ENCODE assay signal across 1 cellular context in the genomic region with DNA sequence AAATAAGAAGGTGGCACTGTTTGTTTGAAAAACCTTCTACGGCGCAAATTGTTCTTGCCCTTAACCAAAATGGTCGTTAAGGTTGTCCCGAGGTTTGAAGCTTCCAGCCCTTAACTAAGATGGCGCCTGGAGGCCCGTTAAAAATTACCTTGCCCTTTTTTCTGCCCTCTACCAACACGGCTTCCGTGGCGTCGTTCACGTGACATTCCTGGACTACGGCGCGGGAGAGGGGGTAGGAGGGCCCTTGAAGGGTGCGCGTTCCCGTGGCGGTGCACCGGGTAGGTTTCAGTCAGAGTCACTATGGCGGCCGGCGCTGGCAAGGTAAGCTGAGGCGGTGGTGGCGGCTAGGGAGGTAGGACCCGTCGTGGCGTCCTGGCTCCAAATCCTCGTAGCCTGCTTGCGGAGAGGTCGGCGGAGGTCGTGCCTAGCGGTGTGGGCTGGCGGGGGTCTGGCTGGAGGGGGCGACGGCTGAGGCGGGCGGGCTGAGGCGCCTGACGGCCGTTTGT.
TF ChIP-seq lines count a peak whose summit lies in the region.

Gene SLMAP, plus strand, starts transcription at position 288 of the 506 bp plus-strand sequence. CDS start 1,343 bp downstream, outside the sequence.

TF ChIP-seq in K562, 482 proteins besides CTCF, POLR2A, EP300 and RAD21 (continued from another document and continues in another):
- TF ChIP-seq, protein P1, sequence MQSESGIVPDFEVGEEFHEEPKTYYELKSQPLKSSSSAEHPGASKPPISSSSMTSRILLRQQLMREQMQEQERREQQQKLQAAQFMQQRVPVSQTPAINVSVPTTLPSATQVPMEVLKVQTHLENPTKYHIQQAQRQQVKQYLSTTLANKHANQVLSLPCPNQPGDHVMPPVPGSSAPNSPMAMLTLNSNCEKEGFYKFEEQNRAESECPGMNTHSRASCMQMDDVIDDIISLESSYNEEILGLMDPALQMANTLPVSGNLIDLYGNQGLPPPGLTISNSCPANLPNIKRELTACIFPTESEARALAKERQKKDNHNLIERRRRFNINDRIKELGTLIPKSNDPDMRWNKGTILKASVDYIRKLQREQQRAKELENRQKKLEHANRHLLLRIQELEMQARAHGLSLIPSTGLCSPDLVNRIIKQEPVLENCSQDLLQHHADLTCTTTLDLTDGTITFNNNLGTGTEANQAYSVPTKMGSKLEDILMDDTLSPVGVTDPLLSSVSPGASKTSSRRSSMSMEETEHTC (IDR thresholded peaks at IDR 0.05): peak; percentile 98
- peak; percentile 37 for TF ChIP-seq NEUROD1 (IDR thresholded peaks at IDR 0.05; ENCODE audit: borderline replicate concordance, low read depth, low read length, partially characterized antibody)
- TF ChIP-seq BACH1 (tag; IDR thresholded peaks at IDR 0.05): peak; percentile 92
- no peak for TF ChIP-seq KDM2B (CRISPR knock-in tag; IDR thresholded peaks at IDR 0.05)
- no peak for TF ChIP-seq THRAP3 (IDR thresholded peaks at IDR 0.05; ENCODE audit: borderline replicate concordance)
- TF ChIP-seq MGA (IDR thresholded peaks at IDR 0.05): no peak
- TF ChIP-seq DMBX1 (CRISPR knock-in tag; IDR thresholded peaks at IDR 0.05; ENCODE audit: borderline replicate concordance): peak; percentile 87; the same call in 1 of the 2 replicates
- no peak for TF ChIP-seq GABPB2 (CRISPR knock-in tag; conservative IDR thresholded peaks at IDR 0.05)
- no peak for TF ChIP-seq GTF3C2 (IDR thresholded peaks at IDR 0.05; ENCODE audit: borderline replicate concordance, extremely low read depth, insufficient read length)
- no peak for TF ChIP-seq NR1H2 (CRISPR knock-in tag; IDR thresholded peaks at IDR 0.05)
- no peak for TF ChIP-seq ATF6 (CRISPR knock-in tag; IDR thresholded peaks at IDR 0.05)
- TF ChIP-seq ZNF785 (CRISPR knock-in tag; IDR thresholded peaks at IDR 0.05): no peak
- TF ChIP-seq, protein P2, sequence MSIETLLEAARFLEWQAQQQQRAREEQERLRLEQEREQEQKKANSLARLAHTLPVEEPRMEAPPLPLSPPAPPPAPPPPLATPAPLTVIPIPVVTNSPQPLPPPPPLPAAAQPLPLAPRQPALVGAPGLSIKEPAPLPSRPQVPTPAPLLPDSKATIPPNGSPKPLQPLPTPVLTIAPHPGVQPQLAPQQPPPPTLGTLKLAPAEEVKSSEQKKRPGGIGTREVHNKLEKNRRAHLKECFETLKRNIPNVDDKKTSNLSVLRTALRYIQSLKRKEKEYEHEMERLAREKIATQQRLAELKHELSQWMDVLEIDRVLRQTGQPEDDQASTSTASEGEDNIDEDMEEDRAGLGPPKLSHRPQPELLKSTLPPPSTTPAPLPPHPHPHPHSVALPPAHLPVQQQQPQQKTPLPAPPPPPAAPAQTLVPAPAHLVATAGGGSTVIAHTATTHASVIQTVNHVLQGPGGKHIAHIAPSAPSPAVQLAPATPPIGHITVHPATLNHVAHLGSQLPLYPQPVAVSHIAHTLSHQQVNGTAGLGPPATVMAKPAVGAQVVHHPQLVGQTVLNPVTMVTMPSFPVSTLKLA (conservative IDR thresholded peaks at IDR 0.05): peak; percentile 45 to 65; a peak in 3 of 4 replicates
- TF ChIP-seq NELFE (IDR thresholded peaks at IDR 0.05; ENCODE audit: insufficient read depth, insufficient read length): no peak
- peak; percentile 26; the same call in 1 of the 2 replicates for TF ChIP-seq CTBP1 (IDR thresholded peaks at IDR 0.05; ENCODE audit: borderline replicate concordance)
- TF ChIP-seq ERF (CRISPR knock-in tag; IDR thresholded peaks at IDR 0.05): no peak
- no peak for TF ChIP-seq MCM7 (IDR thresholded peaks at IDR 0.05)
- TF ChIP-seq ZNF780A (CRISPR knock-in tag; IDR thresholded peaks at IDR 0.05): no peak
- no peak for TF ChIP-seq ZNF518B (CRISPR knock-in tag; IDR thresholded peaks at IDR 0.05)
- no peak for TF ChIP-seq L3MBTL2 (IDR thresholded peaks at IDR 0.05)
- no peak for TF ChIP-seq NFIX (CRISPR knock-in tag; IDR thresholded peaks at IDR 0.05; ENCODE audit: low read depth)
- TF ChIP-seq KLF16 (IDR thresholded peaks at IDR 0.05): peak; percentile 80
- no peak for TF ChIP-seq SLC30A9 (CRISPR knock-in tag; IDR thresholded peaks at IDR 0.05)
- TF ChIP-seq MAFF (IDR thresholded peaks at IDR 0.05; ENCODE audit: low read length): no peak
- TF ChIP-seq CREBBP (IDR thresholded peaks at IDR 0.05; ENCODE audit: low read depth, low read length): no peak
- TF ChIP-seq ELF1 (tag; IDR thresholded peaks at IDR 0.05): no peak
- no peak for TF ChIP-seq SNRNP70 (optimal IDR thresholded peaks at IDR 0.05; ENCODE audit: low read depth, low read length)
